In the genomic region with DNA sequence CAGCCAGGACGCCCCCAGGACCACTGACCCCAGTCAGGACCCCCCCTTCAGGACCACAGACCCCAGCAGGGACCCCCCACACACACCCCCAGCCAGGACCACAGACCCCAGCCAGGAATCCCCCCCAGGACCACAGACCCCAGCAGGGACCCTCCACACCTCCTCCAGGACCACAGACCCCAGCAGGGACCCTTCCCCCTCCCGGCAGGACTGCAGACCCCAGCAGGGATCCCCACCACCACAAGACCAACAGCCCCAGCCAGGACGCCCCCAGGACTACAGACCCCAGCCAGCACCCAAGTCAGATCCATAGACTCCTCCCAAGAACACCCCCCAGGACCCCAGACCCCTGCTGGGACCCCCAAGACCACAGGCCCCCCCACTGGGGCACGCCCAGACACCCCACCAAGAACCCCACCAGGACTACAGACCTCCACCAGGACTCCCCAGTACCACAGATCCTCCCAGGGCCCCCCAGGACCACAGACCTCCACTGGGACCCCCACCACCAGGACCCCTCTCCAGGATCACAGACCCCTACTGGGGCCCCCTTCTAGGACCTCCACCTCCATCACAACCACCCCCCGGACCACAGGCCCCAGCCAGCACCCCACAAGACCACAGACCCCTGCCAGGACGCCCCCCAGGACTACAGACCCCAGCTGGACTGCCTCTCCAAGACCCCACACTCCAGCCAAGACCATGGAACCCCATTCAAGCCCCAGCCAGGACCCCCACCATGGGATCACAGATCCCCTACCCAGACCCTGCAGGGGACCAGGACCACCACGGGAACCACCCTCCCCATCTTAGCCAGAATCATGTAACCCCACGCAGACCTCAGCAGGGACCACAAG, we compare ENCODE assay signal across 9 cellular contexts. TPM values are rescaled to one million over a fixed set of nuclear protein-coding genes. Genes with fewer than 3 reads are reported as not detected.
DNase-seq lines count a peak whose midpoint lies in the region; ATAC-seq and TF ChIP-seq lines count a peak whose summit lies in the region.
"Had no signal": no experiment of that assay in that cellular context is flagged by ENCODE, and none has a peak within 500 bp of the region (broad histone marks: within the 10 kb centered on the region; RNA-seq: fewer than 3 reads in every experiment).

No MANE protein-coding gene starts in this region.

- no peaks in the 10 kb centered on the region for H3K9me3 Mint-ChIP-seq in activated naive CD4-positive, alpha-beta T cell treated with anti-CD3 and anti-CD28 coated beads for 36 hours
- no peaks in the 10 kb centered on the region for H3K9me3 Mint-ChIP-seq in activated naive CD8-positive, alpha-beta T cell treated with anti-CD3 and anti-CD28 coated beads, Interleukin-2, amount 10 ng/mL, durations not matched to agents 7 days and 5 days

- DNase-seq in activated naive CD4-positive, alpha-beta T cell treated with anti-CD3 and anti-CD28 coated beads for 36 hours: no peak
- no peak for DNase-seq in activated naive CD4-positive, alpha-beta T cell (lab: John Stamatoyannopoulos, UW)
- no peak for DNase-seq in activated naive CD8-positive, alpha-beta T cell treated with anti-CD3 and anti-CD28 coated beads, Interleukin-2, amount 10 ng/mL, durations not matched to agents 7 days and 5 days
- DNase-seq in left colon (peak; percentile 27 to 38), tibial artery (no peak), HEK293T (ENCODE audit: extremely low spot score) (no peak), UCSD-AML1 (lab: John Stamatoyannopoulos, UW; ENCODE audit: unreplicated experiment) (no peak)
- DNase-seq: NCI-H2029 treated with DMSO at 0.1 percent for 48 hours had no signal

- peaks cover 4% of the 10 kb centered on the region for H3K36me3 Mint-ChIP-seq in activated naive CD4-positive, alpha-beta T cell treated with anti-CD3 and anti-CD28 coated beads for 36 hours (ENCODE audit: low read depth)
- H3K36me3 Mint-ChIP-seq in activated naive CD8-positive, alpha-beta T cell treated with anti-CD3 and anti-CD28 coated beads, Interleukin-2, amount 10 ng/mL, durations not matched to agents 7 days and 5 days: no peaks in the 10 kb centered on the region

- H3K4me1 Mint-ChIP-seq in activated naive CD4-positive, alpha-beta T cell treated with anti-CD3 and anti-CD28 coated beads for 36 hours (ENCODE audit: low read depth): peaks cover 24% of the 10 kb centered on the region
- H3K4me1 Mint-ChIP-seq in activated naive CD8-positive, alpha-beta T cell treated with anti-CD3 and anti-CD28 coated beads, Interleukin-2, amount 10 ng/mL, durations not matched to agents 7 days and 5 days: peaks cover 23% of the 10 kb centered on the region

- H3K27me3 Mint-ChIP-seq in activated naive CD4-positive, alpha-beta T cell treated with anti-CD3 and anti-CD28 coated beads for 36 hours (ENCODE audit: low read depth): no peaks in the 10 kb centered on the region
- no peaks in the 10 kb centered on the region for H3K27me3 Mint-ChIP-seq in activated naive CD8-positive, alpha-beta T cell treated with anti-CD3 and anti-CD28 coated beads, Interleukin-2, amount 10 ng/mL, durations not matched to agents 7 days and 5 days

- intact Hi-C loops in activated naive CD4-positive, alpha-beta T cell treated with anti-CD3 and anti-CD28 coated beads for 36 hours (cut with micrococcal nuclease): loop anchor here (2.0 kb wide), 1 partner anchor 125 kb away; no protein-coding TSS in a partner anchor
- intact Hi-C loops in left colon (cut with DNase I, micrococcal nuclease) (no loop called here), tibial artery (cut with DNase I; ENCODE audit: low total_unique reads) (no loop called here)

- no peak for TF ChIP-seq CTCF in tibial artery (IDR thresholded peaks at IDR 0.05)

- peak overlapping the region; percentile 95 to 96 for H3K27ac ChIP-seq in tibial artery

- H3K27me3 ChIP-seq in tibial artery: no peaks in the 10 kb centered on the region

- peak overlapping the region; percentile 68 for H3K4me3 Mint-ChIP-seq in activated naive CD4-positive, alpha-beta T cell treated with anti-CD3 and anti-CD28 coated beads for 36 hours
- peak overlapping the region; percentile 71 for H3K4me3 Mint-ChIP-seq in activated naive CD8-positive, alpha-beta T cell treated with anti-CD3 and anti-CD28 coated beads, Interleukin-2, amount 10 ng/mL, durations not matched to agents 7 days and 5 days

- CTCF ChIA-PET in activated naive CD4-positive, alpha-beta T cell treated with anti-CD3 and anti-CD28 coated beads for 36 hours (lab: Charles Lee): no interaction called here
- CTCF ChIA-PET in HEK293T (lab: Yijun Ruan, JAX): no interaction called here

- H3K36me3 ChIP-seq in tibial artery: no peaks in the 10 kb centered on the region

- H3K4me1 ChIP-seq in tibial artery: peaks cover 0 to 33% (median 22%) of the 10 kb centered on the region in 4 donors

- peak overlapping the region; percentile 91 to 97 for H3K4me3 ChIP-seq in tibial artery

- POLR2A ChIA-PET in activated naive CD8-positive, alpha-beta T cell treated with anti-CD3 and anti-CD28 coated beads, Interleukin-2, amount 10 ng/mL, durations not matched to agents 7 days and 5 days (lab: Charles Lee): no interaction called here
- POLR2A ChIA-PET in HEK293T (lab: Yijun Ruan, JAX): no interaction called here

- no peaks in the 10 kb centered on the region for H3K9me3 ChIP-seq in tibial artery

- ATAC-seq in activated naive CD8-positive, alpha-beta T cell treated with anti-CD3 and anti-CD28 coated beads, Interleukin-2, amount 10 ng/mL, durations not matched to agents 7 days and 5 days (ENCODE audit: low read depth): no peak
- ATAC-seq in left colon (no peak), HG02938 (IDR thresholded peaks at IDR 0.05; ENCODE audit: unreplicated experiment) (no peak)

- peak overlapping the region; percentile 72 for H3K27ac Mint-ChIP-seq in activated naive CD4-positive, alpha-beta T cell treated with anti-CD3 and anti-CD28 coated beads for 36 hours
- H3K27ac Mint-ChIP-seq in activated naive CD8-positive, alpha-beta T cell treated with anti-CD3 and anti-CD28 coated beads, Interleukin-2, amount 10 ng/mL, durations not matched to agents 7 days and 5 days: peak overlapping the region; percentile 82

TF ChIP-seq in HEK293T, 16 proteins besides CTCF, POLR2A, EP300 and RAD21:
- TF ChIP-seq, protein P1, sequence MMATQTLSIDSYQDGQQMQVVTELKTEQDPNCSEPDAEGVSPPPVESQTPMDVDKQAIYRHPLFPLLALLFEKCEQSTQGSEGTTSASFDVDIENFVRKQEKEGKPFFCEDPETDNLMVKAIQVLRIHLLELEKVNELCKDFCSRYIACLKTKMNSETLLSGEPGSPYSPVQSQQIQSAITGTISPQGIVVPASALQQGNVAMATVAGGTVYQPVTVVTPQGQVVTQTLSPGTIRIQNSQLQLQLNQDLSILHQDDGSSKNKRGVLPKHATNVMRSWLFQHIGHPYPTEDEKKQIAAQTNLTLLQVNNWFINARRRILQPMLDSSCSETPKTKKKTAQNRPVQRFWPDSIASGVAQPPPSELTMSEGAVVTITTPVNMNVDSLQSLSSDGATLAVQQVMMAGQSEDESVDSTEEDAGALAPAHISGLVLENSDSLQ (IDR thresholded peaks at IDR 0.05): no peak
- TF ChIP-seq ARNT (IDR thresholded peaks at IDR 0.05) (no peak), HDGF (IDR thresholded peaks at IDR 0.05; ENCODE audit: borderline replicate concordance) (no peak), FOXM1 (IDR thresholded peaks at IDR 0.05; ENCODE audit: borderline replicate concordance) (no peak), SP1 (IDR thresholded peaks at IDR 0.05) (no peak), L3MBTL2 (conservative IDR thresholded peaks at IDR 0.05) (no peak), TARDBP (IDR thresholded peaks at IDR 0.05) (no peak), FOXA1 (IDR thresholded peaks at IDR 0.05) (no peak), NFRKB (IDR thresholded peaks at IDR 0.05) (no peak), BHLHE40 (IDR thresholded peaks at IDR 0.05; ENCODE audit: borderline replicate concordance) (no peak), ELF4 (IDR thresholded peaks at IDR 0.05) (no peak), ZNF384 (IDR thresholded peaks at IDR 0.05) (no peak), SUZ12 (IDR thresholded peaks at IDR 0.05) (no peak), CTBP1 (IDR thresholded peaks at IDR 0.05; ENCODE audit: borderline replicate concordance) (no peak), FOXK2 (IDR thresholded peaks at IDR 0.05) (no peak)

RNA-seq across cellular contexts. Expression of gene DHRSX, which starts 0.7 kb away (rescaled TPM):
- 10 to 100 TPM; 18.8 to 21.4 TPM for total RNA-seq in activated naive CD4-positive, alpha-beta T cell treated with anti-CD3 and anti-CD28 coated beads for 36 hours
- total RNA-seq in activated naive CD8-positive, alpha-beta T cell treated with anti-CD3 and anti-CD28 coated beads, Interleukin-2, amount 10 ng/mL, durations not matched to agents 7 days and 5 days: 10 to 100 TPM; 17.0 to 18.1 TPM
- 10 to 100 TPM; 32.2 to 38.1 TPM for total RNA-seq in left colon

RNA-seq across cellular contexts. Expression of gene ZBED1, which starts 0.7 kb away (rescaled TPM):
- total RNA-seq in activated naive CD4-positive, alpha-beta T cell treated with anti-CD3 and anti-CD28 coated beads for 36 hours: 10 to 100 TPM; 18.9 to 20.6 TPM
- 10 to 100 TPM; 35.3 to 37.0 TPM for total RNA-seq in activated naive CD8-positive, alpha-beta T cell treated with anti-CD3 and anti-CD28 coated beads, Interleukin-2, amount 10 ng/mL, durations not matched to agents 7 days and 5 days
- total RNA-seq in left colon: 10 to 100 TPM; 41.5 to 56.3 TPM

Comparison
In these comparisons a context has a peak if more than half of its experiments do, and no peak if none do; other contexts are left out.
1. DNase-seq: peak in left colon (2 of 2); none in activated naive CD4-positive, alpha-beta T cell treated with anti-CD3 and anti-CD28 coated beads for 36 hours (single experiment), activated naive CD4-positive, alpha-beta T cell (0 of 4), activated naive CD8-positive, alpha-beta T cell treated with anti-CD3 and anti-CD28 coated beads, Interleukin-2, amount 10 ng/mL, durations not matched to agents 7 days and 5 days (single experiment), tibial artery (0 of 2), HEK293T (single experiment) and UCSD-AML1 (single experiment).